21 cellular contexts compared by ENCODE assay signal in the genomic region with DNA sequence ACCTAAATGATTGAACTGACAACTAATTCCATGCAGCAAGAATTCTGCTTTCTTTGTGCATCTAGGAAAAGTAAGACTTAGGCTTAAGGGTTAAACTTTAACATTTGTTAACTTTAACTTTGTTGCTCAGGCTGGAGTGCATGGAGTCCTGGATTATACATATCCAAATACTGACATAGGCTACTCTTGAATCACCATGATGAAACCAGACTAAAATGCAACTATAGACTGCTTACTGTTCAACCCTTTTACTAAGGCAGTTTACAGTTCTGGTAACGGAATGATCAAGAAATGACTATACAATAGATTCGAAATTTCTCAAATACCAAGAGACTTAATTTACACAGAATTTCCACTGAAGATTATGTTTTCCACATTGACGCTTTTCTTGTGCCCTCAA. TPM values are rescaled to one million over a fixed set of nuclear protein-coding genes. Genes with fewer than 3 reads are reported as not detected.
A peak's percentile ranks its signal among the peaks of the same experiment; 100 is the strongest.
DNase-seq lines count a peak whose midpoint lies in the region; ATAC-seq, FAIRE-seq and TF ChIP-seq lines count a peak whose summit lies in the region.
"Had no signal": no experiment of that assay in that cellular context is flagged by ENCODE, and none has a peak within 500 bp of the region (broad histone marks: within the 10 kb centered on the region; RNA-seq: fewer than 3 reads in every experiment).

No MANE protein-coding gene starts in this region.

- H3K36me3 Mint-ChIP-seq in astrocyte (ENCODE audit: low read depth, unreplicated experiment): peaks cover 6% of the 10 kb centered on the region
- H3K36me3 Mint-ChIP-seq: CD4-positive, alpha-beta memory T cell had no signal

- H2BK5ac ChIP-seq in mesenchymal stem cell (ENCODE audit: low read depth, low read length, poor library complexity, severe bottlenecking): no peak overlapping the region

- no peak overlapping the region for H2BK12ac ChIP-seq in mesenchymal stem cell (ENCODE audit: low read length in 2 of 2)

- DNase-seq in A673 (ENCODE audit: low spot score) (no peak), HCT116 (ENCODE audit: low read depth, low spot score) (no peak), astrocyte (ENCODE audit: low read depth) (no peak), mesenchymal stem cell (no peak), NCI-H1105 treated with DMSO at 0.1 percent for 48 hours (lab: John Stamatoyannopoulos, UW) (no peak)
- no peak for DNase-seq in activated CD4-positive, alpha-beta T cell treated with anti-CD3 and anti-CD28 coated beads, Interleukin-2, amount 50 U/mL, for 1 hour
- DNase-seq: 8988T; C1 segment of cervical spinal cord; Calu3; CD4-positive, alpha-beta memory T cell; COR-L47; DMS53; DMS79 treated with DMSO at 0.1 percent for 48 hours; GF-D8; GM23248; H9; HFFc6 had no signal

- RAD21 ChIA-PET in HCT116 (lab: Charles Lee; ENCODE audit: low non-redundant PET in 1 of 2, low total read pairs in 2 of 2, uncharacterized antibody in 2 of 2, unreplicated experiment in 2 of 2): no interaction called here

- H4K91ac ChIP-seq in mesenchymal stem cell (ENCODE audit: low read length): no peak overlapping the region

- no peak overlapping the region for H3K4me3 Mint-ChIP-seq in astrocyte (ENCODE audit: unreplicated experiment)
- H3K4me3 Mint-ChIP-seq: CD4-positive, alpha-beta memory T cell; H9; HFFc6 had no signal

- H3K9me3 ChIP-seq in A673 (ENCODE audit: low read depth, low read length, poor library complexity, severe bottlenecking) (no peaks in the 10 kb centered on the region), HCT116 (ENCODE audit: control insufficient read depth in 1 of 2, insufficient read depth in 1 of 2, low read depth in 1 of 2, low read length in 2 of 2) (no peaks in the 10 kb centered on the region), astrocyte (ENCODE audit: insufficient read depth, low read depth, low read length) (no peaks in the 10 kb centered on the region), mesenchymal stem cell (ENCODE audit: control insufficient read depth, low read length) (no peaks in the 10 kb centered on the region)
- H3K9me3 ChIP-seq: A549 had no signal

- H2AK5ac ChIP-seq in mesenchymal stem cell (ENCODE audit: low read length, severe bottlenecking): no peak overlapping the region

- H3K18ac ChIP-seq in mesenchymal stem cell (ENCODE audit: low read depth in 1 of 2, low read length in 2 of 2): no peak overlapping the region

- no peaks in the 10 kb centered on the region for H3K9me3 Mint-ChIP-seq in astrocyte (ENCODE audit: unreplicated experiment)
- H3K9me3 Mint-ChIP-seq: CD4-positive, alpha-beta memory T cell; H9; HFFc6 had no signal

- no peak for FAIRE-seq in astrocyte (lab: Jason Lieb, UNC)
- FAIRE-seq: A549, GM12891, GM18507 had no signal

- H3K23ac ChIP-seq in mesenchymal stem cell (ENCODE audit: low read length in 2 of 2): no peak overlapping the region

- H2BK15ac ChIP-seq in mesenchymal stem cell (ENCODE audit: low read depth, poor library complexity, severe bottlenecking): no peak overlapping the region

- TF ChIP-seq CTCF in A673 (conservative IDR thresholded peaks at IDR 0.05; ENCODE audit: low read depth, low read length): no peak
- TF ChIP-seq CTCF in HCT116 (IDR thresholded peaks at IDR 0.05 in 2 of 3, conservative IDR thresholded peaks at IDR 0.05 in 1 of 3; ENCODE audit: borderline replicate concordance in 1 of 3, insufficient read depth in 1 of 3, low read depth in 2 of 3, low read length in 2 of 3): no peak
- TF ChIP-seq CTCF in astrocyte (IDR thresholded peaks at IDR 0.05; ENCODE audit: insufficient read depth, low read depth, low read length): no peak

- peaks cover 3% of the 10 kb centered on the region for H3K79me1 ChIP-seq in mesenchymal stem cell (replicated peaks; ENCODE audit: low read length, poor library complexity, severe bottlenecking)

- H4K20me1 ChIP-seq in HCT116 (ENCODE audit: insufficient read depth): no peaks in the 10 kb centered on the region
- no peaks in the 10 kb centered on the region for H4K20me1 ChIP-seq in astrocyte (ENCODE audit: insufficient read depth, low read length)

- POLR2A ChIA-PET in A673 (lab: Charles Lee; ENCODE audit: low non-redundant PET) (no interaction called here), HCT116 (lab: Charles Lee) (no interaction called here)

- no peak overlapping the region for H3K4ac ChIP-seq in mesenchymal stem cell (ENCODE audit: low read depth in 1 of 2, low read length in 2 of 2)

- H3K4me3 ChIP-seq in A673 (ENCODE audit: low read depth, low read length, poor library complexity, severe bottlenecking): no peak overlapping the region
- no peak overlapping the region for H3K4me3 ChIP-seq in HCT116 (replicated peaks in 1 of 2; ENCODE audit: low read depth in 1 of 2, low read length in 2 of 2)
- H3K4me3 ChIP-seq in astrocyte (ENCODE audit: insufficient read depth, low read depth, low read length): no peak overlapping the region
- H3K4me3 ChIP-seq in mesenchymal stem cell (ENCODE audit: insufficient read depth in 1 of 2, low read depth in 1 of 2, low read length in 2 of 2): no peak overlapping the region
- H3K4me3 ChIP-seq: A549, GM23248 had no signal

- H3K14ac ChIP-seq in mesenchymal stem cell (ENCODE audit: low read length in 2 of 2): no peak overlapping the region

- no peaks in the 10 kb centered on the region for H3K27me3 Mint-ChIP-seq in astrocyte (ENCODE audit: low read depth, unreplicated experiment)
- H3K27me3 Mint-ChIP-seq: CD4-positive, alpha-beta memory T cell had no signal

- H4K8ac ChIP-seq in mesenchymal stem cell (ENCODE audit: low read length): no peak overlapping the region

- H2AFZ ChIP-seq in HCT116 (ENCODE audit: low read depth, low read length, poor library complexity, severe bottlenecking) (no peak overlapping the region), astrocyte (ENCODE audit: low read depth, low read length) (no peak overlapping the region), mesenchymal stem cell (ENCODE audit: low read depth, low read length) (no peak overlapping the region)
- H2AFZ ChIP-seq: GM23248 had no signal

- H2BK120ac ChIP-seq in mesenchymal stem cell (ENCODE audit: low read depth, low read length): no peak overlapping the region

- no peaks in the 10 kb centered on the region for H3K9me2 ChIP-seq in HCT116 (ENCODE audit: insufficient read depth)

- H3K4me1 ChIP-seq in A673 (ENCODE audit: insufficient read depth, low read length, poor library complexity, severe bottlenecking) (no peaks in the 10 kb centered on the region), HCT116 (ENCODE audit: control insufficient read depth in 1 of 2, insufficient read depth in 2 of 2, low read length in 2 of 2) (no peaks in the 10 kb centered on the region), astrocyte (ENCODE audit: insufficient read depth, low read length) (no peaks in the 10 kb centered on the region), mesenchymal stem cell (ENCODE audit: control insufficient read depth, insufficient read depth, low read depth, low read length) (peaks cover 6% of the 10 kb centered on the region)
- H3K4me1 ChIP-seq: A549 had no signal

- 97% methylated on average over 3 of the region's 3 CpGs for WGBS in mesenchymal stem cell

- TSS peak; percentile 17 for BruUV-seq in A673 (replicated peaks; lab: Mats Ljungman, UMichigan)
- BruUV-seq in HCT116 (replicated peaks; lab: Mats Ljungman, UMichigan): TSS peak; percentile 32

- no peak overlapping the region for H3K27ac ChIP-seq in A673 (ENCODE audit: low read depth, low read length, poor library complexity, severe bottlenecking)
- H3K27ac ChIP-seq in HCT116 (ENCODE audit: low read depth, low read length): no peak overlapping the region
- no peak overlapping the region for H3K27ac ChIP-seq in astrocyte (ENCODE audit: low read depth, low read length)
- H3K27ac ChIP-seq in mesenchymal stem cell (ENCODE audit: low read length, poor library complexity, severe bottlenecking): peak overlapping the region; percentile 37
- H3K27ac ChIP-seq: A549, GM23248 had no signal

- H3K27ac Mint-ChIP-seq in astrocyte (ENCODE audit: unreplicated experiment): peak overlapping the region; percentile 15
- H3K27ac Mint-ChIP-seq: HFFc6 had no signal

- H3K9ac ChIP-seq in HCT116 (ENCODE audit: low read length): no peak overlapping the region
- H3K9ac ChIP-seq in astrocyte (ENCODE audit: low read length): no peak overlapping the region
- H3K9ac ChIP-seq in mesenchymal stem cell (ENCODE audit: low read length): no peak overlapping the region
- H3K9ac ChIP-seq: GM23248 had no signal

- no peak for ATAC-seq in HCT116
- ATAC-seq in GM21786 (IDR thresholded peaks at IDR 0.05; ENCODE audit: unreplicated experiment): no peak
- ATAC-seq: A549 had no signal

- intact Hi-C loops in A673 (cut with micrococcal nuclease; ENCODE audit: unreplicated experiment) (no loop called here), HCT116 (cut with micrococcal nuclease) (no loop called here)

- CTCF ChIA-PET in A673 (lab: Charles Lee) (no interaction called here), HCT116 (lab: Charles Lee) (no interaction called here)

- H3K79me2 ChIP-seq in HCT116 (ENCODE audit: insufficient read depth, low read length) (no peaks in the 10 kb centered on the region), astrocyte (ENCODE audit: insufficient read depth, low read length) (no peaks in the 10 kb centered on the region)

- no peaks in the 10 kb centered on the region for H3K27me3 ChIP-seq in A673 (replicated peaks; ENCODE audit: insufficient read depth, low read depth, low read length, poor library complexity)
- H3K27me3 ChIP-seq in HCT116 (ENCODE audit: insufficient read depth, low read length): no peaks in the 10 kb centered on the region
- H3K27me3 ChIP-seq in astrocyte (ENCODE audit: insufficient read depth, low read length): no peaks in the 10 kb centered on the region
- no peaks in the 10 kb centered on the region for H3K27me3 ChIP-seq in mesenchymal stem cell (ENCODE audit: control insufficient read depth in 1 of 2, insufficient read depth in 1 of 2, low read length in 2 of 2)

- H3K36me3 ChIP-seq in A673 (ENCODE audit: insufficient read depth, low read length, poor library complexity, severe bottlenecking) (peaks cover 5% of the 10 kb centered on the region), HCT116 (ENCODE audit: control insufficient read depth in 1 of 2, insufficient read depth in 2 of 2, low read length in 2 of 2) (peaks cover 6 to 7% of the 10 kb centered on the region in 2 experiments; a peak in 2 of 4 replicates), astrocyte (ENCODE audit: insufficient read depth, low read length) (peaks cover 7% of the 10 kb centered on the region), mesenchymal stem cell (ENCODE audit: control insufficient read depth in 1 of 2, insufficient read depth in 2 of 2, low read depth in 1 of 2, low read length in 2 of 2) (peaks cover 18 to 19% of the 10 kb centered on the region in 2 experiments)

- H3K4me2 ChIP-seq in HCT116 (ENCODE audit: low read length): no peak overlapping the region
- no peak overlapping the region for H3K4me2 ChIP-seq in astrocyte (ENCODE audit: low read length)
- H3K4me2 ChIP-seq in mesenchymal stem cell (ENCODE audit: low read length, poor library complexity, severe bottlenecking): no peak overlapping the region
- H3K4me2 ChIP-seq: A549 had no signal

- TF ChIP-seq POLR2A in HCT116 (IDR thresholded peaks at IDR 0.05; ENCODE audit: borderline replicate concordance, extremely low read depth, insufficient read depth, insufficient read length): no peak

- H3K4me1 Mint-ChIP-seq in astrocyte (ENCODE audit: low read depth, unreplicated experiment): peaks cover 2% of the 10 kb centered on the region
- H3K4me1 Mint-ChIP-seq: CD4-positive, alpha-beta memory T cell; H9 had no signal

- no peak for TF ChIP-seq RAD21 in HCT116 (IDR thresholded peaks at IDR 0.05; ENCODE audit: low read depth)

RNA-seq across cellular contexts. Expression of a gene that starts 52.0 kb away (rescaled TPM):
- total RNA-seq in A673 (2021): 36.6 and 40.8 TPM in 2 replicates
- 39.0 TPM for total RNA-seq in HCT116 (2021; ENCODE audit: unreplicated experiment)
- polyA plus RNA-seq in HCT116 (2012): 8.8 and 11.1 TPM in 2 replicates
- total RNA-seq in astrocyte: 27.0 and 29.5 TPM in 2 replicates
- 6.1 TPM for polyA plus RNA-seq in mesenchymal stem cell (2013, experiment 1 of 2)
- 6.0 TPM for polyA plus RNA-seq in mesenchymal stem cell (2013, experiment 2 of 2)
